12 cellular contexts compared by ENCODE assay signal in the genomic region with DNA sequence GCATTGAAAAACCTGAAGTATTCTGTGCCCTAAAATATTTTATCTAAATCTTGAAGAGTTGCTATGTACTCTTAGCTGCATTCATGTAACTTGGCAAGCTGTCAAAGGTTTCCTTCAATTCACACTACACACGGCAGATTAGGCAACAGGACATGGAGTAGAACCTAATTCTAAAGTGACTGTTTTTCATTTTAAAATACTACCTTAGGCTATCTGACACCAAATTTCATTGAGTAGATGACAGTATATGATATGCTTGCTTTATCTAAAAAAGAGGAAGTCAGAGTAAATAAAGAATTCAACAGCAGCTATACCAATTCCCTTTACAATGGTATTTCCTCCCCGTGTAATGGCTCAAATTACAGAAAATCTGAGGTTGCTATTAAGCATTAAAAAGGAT. TPM values are rescaled to one million over a fixed set of nuclear protein-coding genes. Genes with fewer than 3 reads are reported as not detected.
A peak's percentile ranks its signal among the peaks of the same experiment; 100 is the strongest.
DNase-seq lines count a peak whose midpoint lies in the region; ATAC-seq lines count a peak whose summit lies in the region.
"Had no signal": no experiment of that assay in that cellular context is flagged by ENCODE, and none has a peak within 500 bp of the region (broad histone marks: within the 10 kb centered on the region; RNA-seq: fewer than 3 reads in every experiment).

No MANE protein-coding gene starts in this region.

- peaks cover 7% of the 10 kb centered on the region for H3K4me1 Mint-ChIP-seq in activated naive CD4-positive, alpha-beta T cell treated with anti-CD3 and anti-CD28 coated beads for 36 hours (ENCODE audit: low read depth)
- peaks cover 5% of the 10 kb centered on the region for H3K4me1 Mint-ChIP-seq in stimulated activated memory B cell treated with anti-CD40 and anti-IgM and Interleukin-4, amounts not matched to agents 10 μg/mL and 1 μg/mL and 100 μg/mL, for 72 hours

- intact Hi-C loops in left ventricle myocardium superior (cut with micrococcal nuclease) = no loop called here
- intact Hi-C loops in activated naive CD4-positive, alpha-beta T cell treated with anti-CD3 and anti-CD28 coated beads for 36 hours (cut with micrococcal nuclease) = no loop called here

- DNase-seq in AML-193 (lab: John Stamatoyannopoulos, UW) (peak; percentile 25 to 34), Kasumi-1 (lab: John Stamatoyannopoulos, UW) (peak; percentile 67 to 68), astrocyte of the hippocampus (ENCODE audit: low read depth, low spot score) (peak; percentile 71), left ventricle myocardium superior (no peak), NCI-H1694 treated with DMSO at 0.1 percent for 48 hours (lab: John Stamatoyannopoulos, UW) (no peak)
- DNase-seq in activated naive CD4-positive, alpha-beta T cell treated with anti-CD3 and anti-CD28 coated beads for 36 hours = no peak
- DNase-seq: activated naive CD8-positive, alpha-beta T cell treated with anti-CD3 and anti-CD28 coated beads, Interleukin-2, amount 50 U/mL, for 24 hours; foreskin keratinocyte; MV-4-11 had no signal

- H3K27ac Mint-ChIP-seq in activated naive CD4-positive, alpha-beta T cell treated with anti-CD3 and anti-CD28 coated beads for 36 hours = no peak overlapping the region
- H3K27ac Mint-ChIP-seq in stimulated activated memory B cell treated with anti-CD40 and anti-IgM and Interleukin-4, amounts not matched to agents 10 μg/mL and 1 μg/mL and 100 μg/mL, for 72 hours = no peak overlapping the region
- H3K27ac Mint-ChIP-seq: activated naive CD8-positive, alpha-beta T cell treated with anti-CD3 and anti-CD28 coated beads, Interleukin-2, amount 50 U/mL, for 24 hours; progenitor cell of endocrine pancreas had no signal

- peak; percentile 81 for ATAC-seq in left ventricle myocardium superior
- no peak for ATAC-seq in GM21390 (IDR thresholded peaks at IDR 0.05; ENCODE audit: unreplicated experiment)
- ATAC-seq in stimulated activated memory B cell treated with anti-CD40 and anti-IgM and Interleukin-4, amounts not matched to agents 10 μg/mL and 1 μg/mL and 100 μg/mL, for 72 hours = no peak
- ATAC-seq: activated naive CD8-positive, alpha-beta T cell treated with anti-CD3 and anti-CD28 coated beads, Interleukin-2, amount 50 U/mL, for 24 hours; foreskin keratinocyte had no signal

- no peak overlapping the region for H3K4me3 Mint-ChIP-seq in activated naive CD4-positive, alpha-beta T cell treated with anti-CD3 and anti-CD28 coated beads for 36 hours
- H3K4me3 Mint-ChIP-seq in stimulated activated memory B cell treated with anti-CD40 and anti-IgM and Interleukin-4, amounts not matched to agents 10 μg/mL and 1 μg/mL and 100 μg/mL, for 72 hours = no peak overlapping the region
- H3K4me3 Mint-ChIP-seq: activated naive CD8-positive, alpha-beta T cell treated with anti-CD3 and anti-CD28 coated beads, Interleukin-2, amount 50 U/mL, for 24 hours had no signal

- peaks cover 4% of the 10 kb centered on the region for H3K9me3 Mint-ChIP-seq in activated naive CD4-positive, alpha-beta T cell treated with anti-CD3 and anti-CD28 coated beads for 36 hours
- peaks cover 10% of the 10 kb centered on the region for H3K9me3 Mint-ChIP-seq in stimulated activated memory B cell treated with anti-CD40 and anti-IgM and Interleukin-4, amounts not matched to agents 10 μg/mL and 1 μg/mL and 100 μg/mL, for 72 hours

- CTCF ChIA-PET in activated naive CD4-positive, alpha-beta T cell treated with anti-CD3 and anti-CD28 coated beads for 36 hours (lab: Charles Lee) = interaction anchor here (0.8 to 1.0 kb wide), 2 partner anchors 81 to 107 kb away, joined by 3 read pairs; a partner anchor contains a TSS

- no peaks in the 10 kb centered on the region for H3K27me3 Mint-ChIP-seq in activated naive CD4-positive, alpha-beta T cell treated with anti-CD3 and anti-CD28 coated beads for 36 hours (ENCODE audit: low read depth)
- H3K27me3 Mint-ChIP-seq in stimulated activated memory B cell treated with anti-CD40 and anti-IgM and Interleukin-4, amounts not matched to agents 10 μg/mL and 1 μg/mL and 100 μg/mL, for 72 hours = no peaks in the 10 kb centered on the region
- H3K27me3 Mint-ChIP-seq: activated naive CD8-positive, alpha-beta T cell treated with anti-CD3 and anti-CD28 coated beads, Interleukin-2, amount 50 U/mL, for 24 hours; progenitor cell of endocrine pancreas had no signal

- H3K36me3 Mint-ChIP-seq in activated naive CD4-positive, alpha-beta T cell treated with anti-CD3 and anti-CD28 coated beads for 36 hours (ENCODE audit: low read depth) = peaks cover 7% of the 10 kb centered on the region
- H3K36me3 Mint-ChIP-seq in stimulated activated memory B cell treated with anti-CD40 and anti-IgM and Interleukin-4, amounts not matched to agents 10 μg/mL and 1 μg/mL and 100 μg/mL, for 72 hours = peaks cover 30% of the 10 kb centered on the region

RNA-seq across cellular contexts. Expression of a gene that starts 45.4 kb away (rescaled TPM):
- 122 TPM for total RNA-seq in left ventricle myocardium superior
- 1 to 10 TPM; 6.1 to 7.5 TPM for total RNA-seq in activated naive CD4-positive, alpha-beta T cell treated with anti-CD3 and anti-CD28 coated beads for 36 hours

Comparison
In these comparisons a context has a peak if more than half of its experiments do, and no peak if none do; other contexts are left out.
1. DNase-seq: peak in AML-193 (2 of 2), Kasumi-1 (2 of 2) and astrocyte of the hippocampus (single experiment); none in left ventricle myocardium superior (single experiment), activated naive CD4-positive, alpha-beta T cell treated with anti-CD3 and anti-CD28 coated beads for 36 hours (single experiment) and NCI-H1694 treated with DMSO at 0.1 percent for 48 hours (single experiment).
2. RNA of a gene that starts 45.4 kb away (total RNA-seq): 122 TPM in left ventricle myocardium superior (single experiment); 6.1 to 7.5 TPM in activated naive CD4-positive, alpha-beta T cell treated with anti-CD3 and anti-CD28 coated beads for 36 hours; every median in the first group is over 10 times any median in the second.